12 cellular contexts compared by ENCODE assay signal in the genomic region with DNA sequence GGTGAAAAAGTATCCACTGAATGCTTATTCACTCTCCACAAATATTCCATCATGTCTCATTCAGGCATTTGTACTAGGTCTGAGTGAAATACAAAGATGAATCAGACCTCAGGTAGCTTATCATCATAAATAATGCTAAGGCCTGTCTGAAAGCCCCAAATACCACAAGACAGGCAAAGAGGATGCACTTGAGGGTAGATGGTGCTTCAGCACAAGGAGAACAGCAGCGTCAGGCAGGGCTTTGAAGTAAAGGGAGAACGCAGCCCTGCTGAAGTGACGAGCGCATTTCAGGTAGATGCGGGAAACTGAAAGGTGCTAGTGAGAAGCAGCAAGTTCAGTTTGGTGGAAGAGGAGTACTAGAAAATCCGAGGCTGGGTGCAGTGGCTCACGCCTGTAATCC. TPM values are rescaled to one million over a fixed set of nuclear protein-coding genes. Genes with fewer than 3 reads are reported as not detected.
DNase-seq lines count a peak whose midpoint lies in the region; ATAC-seq, FAIRE-seq and TF ChIP-seq lines count a peak whose summit lies in the region.
"Had no signal": no experiment of that assay in that cellular context is flagged by ENCODE, and none has a peak within 500 bp of the region (broad histone marks: within the 10 kb centered on the region; RNA-seq: fewer than 3 reads in every experiment).

No MANE protein-coding gene starts in this region.

- no peak for TF ChIP-seq CTCF in endothelial cell (IDR thresholded peaks at IDR 0.05; ENCODE audit: unreplicated experiment)

- no peak for TF ChIP-seq POLR2A in GM12892 (IDR thresholded peaks at IDR 0.05; ENCODE audit: low read depth, low read length)

- intact Hi-C loops in activated CD4-positive, alpha-beta memory T cell treated with anti-CD3 and anti-CD28 coated beads for 36 hours (cut with micrococcal nuclease): loop anchor here (1.0 kb wide), 4 partner anchors 9 to 106 kb away; no protein-coding TSS in a partner anchor

- peak overlapping the region; percentile 72 for H3K27ac Mint-ChIP-seq in activated CD4-positive, alpha-beta memory T cell treated with anti-CD3 and anti-CD28 coated beads for 36 hours
- peak overlapping the region; percentile 94 for H3K27ac Mint-ChIP-seq in activated naive CD8-positive, alpha-beta T cell treated with anti-CD3 and anti-CD28 coated beads, Interleukin-2, amount 10 ng/mL, durations not matched to agents 7 days and 5 days
- H3K27ac Mint-ChIP-seq in endothelial cell (ENCODE audit: unreplicated experiment): no peak overlapping the region

- H3K4me1 Mint-ChIP-seq in activated CD4-positive, alpha-beta memory T cell treated with anti-CD3 and anti-CD28 coated beads for 36 hours (ENCODE audit: low read depth): peaks cover 76% of the 10 kb centered on the region
- peaks cover 69% of the 10 kb centered on the region for H3K4me1 Mint-ChIP-seq in activated naive CD8-positive, alpha-beta T cell treated with anti-CD3 and anti-CD28 coated beads, Interleukin-2, amount 10 ng/mL, durations not matched to agents 7 days and 5 days
- H3K4me1 Mint-ChIP-seq in endothelial cell (ENCODE audit: unreplicated experiment): no peaks in the 10 kb centered on the region

- no peaks in the 10 kb centered on the region; the same call in 1 of the 2 replicates for H3K4me1 ChIP-seq in HAP-1

- DNase-seq in GM12892 (ENCODE audit: insufficient read length) (no peak), endothelial cell (ENCODE audit: low spot score) (no peak), GM03348 (ENCODE audit: low spot score) (no peak), HAP-1 (ENCODE audit: low spot score in 2 of 2) (no peak)
- DNase-seq in activated CD4-positive, alpha-beta memory T cell treated with anti-CD3 and anti-CD28 coated beads for 36 hours: peak; percentile 77
- DNase-seq in activated naive CD8-positive, alpha-beta T cell treated with anti-CD3 and anti-CD28 coated beads, Interleukin-2, amount 10 ng/mL, durations not matched to agents 7 days and 5 days: peak; percentile 56
- DNase-seq in stimulated activated CD4-positive, alpha-beta T cell treated with anti-CD3 and anti-CD28 coated beads, Interleukin-1b, Interleukin-23, amount 100 ng/mL, for 24 hours (ENCODE audit: low read depth in 4 of 4, low spot score in 1 of 4): peak in 3 of 4 experiments; percentile 13 to 33 (median 16)
- DNase-seq: NCI-H2107 had no signal

- CTCF ChIA-PET in activated CD4-positive, alpha-beta memory T cell treated with anti-CD3 and anti-CD28 coated beads for 36 hours (lab: Charles Lee): interaction anchor here (1.1 to 5.6 kb wide), 4 partner anchors 37 to 106 kb away, joined by 4 to 46 read pairs (median 5); a partner anchor contains a TSS

- peak; percentile 36 for FAIRE-seq in GM12892 (lab: Jason Lieb, UNC)
- FAIRE-seq: astrocyte, islet of Langerhans had no signal

- H3K27me3 Mint-ChIP-seq in activated CD4-positive, alpha-beta memory T cell treated with anti-CD3 and anti-CD28 coated beads for 36 hours: no peaks in the 10 kb centered on the region
- H3K27me3 Mint-ChIP-seq in activated naive CD8-positive, alpha-beta T cell treated with anti-CD3 and anti-CD28 coated beads, Interleukin-2, amount 10 ng/mL, durations not matched to agents 7 days and 5 days: no peaks in the 10 kb centered on the region
- H3K27me3 Mint-ChIP-seq in endothelial cell (ENCODE audit: unreplicated experiment): no peaks in the 10 kb centered on the region

- no peaks in the 10 kb centered on the region for H3K9me3 ChIP-seq in HAP-1
- H3K9me3 ChIP-seq: esophagus muscularis mucosa had no signal

- no peaks in the 10 kb centered on the region for H3K9me3 Mint-ChIP-seq in activated CD4-positive, alpha-beta memory T cell treated with anti-CD3 and anti-CD28 coated beads for 36 hours
- H3K9me3 Mint-ChIP-seq in activated naive CD8-positive, alpha-beta T cell treated with anti-CD3 and anti-CD28 coated beads, Interleukin-2, amount 10 ng/mL, durations not matched to agents 7 days and 5 days: no peaks in the 10 kb centered on the region
- no peaks in the 10 kb centered on the region for H3K9me3 Mint-ChIP-seq in endothelial cell (ENCODE audit: unreplicated experiment)

- no peak overlapping the region for H3K4me3 ChIP-seq in HAP-1
- H3K4me3 ChIP-seq: esophagus muscularis mucosa had no signal

- POLR2A ChIA-PET in activated CD4-positive, alpha-beta memory T cell treated with anti-CD3 and anti-CD28 coated beads for 36 hours (lab: Charles Lee): interaction anchor here (0.8 to 1.1 kb wide), 5 partner anchors 18 to 39 kb away, joined by 3 to 4 read pairs (median 3); a partner anchor contains a TSS
- POLR2A ChIA-PET in activated naive CD8-positive, alpha-beta T cell treated with anti-CD3 and anti-CD28 coated beads, Interleukin-2, amount 10 ng/mL, durations not matched to agents 7 days and 5 days (lab: Charles Lee): interaction anchor here (1.4 to 3.7 kb wide), 3 partner anchors 10 to 37 kb away, joined by 7 to 41 read pairs (median 7); a partner anchor contains a TSS

- H3K36me3 ChIP-seq in HAP-1 (replicated peaks): no peaks in the 10 kb centered on the region
- H3K36me3 ChIP-seq: esophagus muscularis mucosa had no signal

- H3K4me3 Mint-ChIP-seq in activated CD4-positive, alpha-beta memory T cell treated with anti-CD3 and anti-CD28 coated beads for 36 hours: peak overlapping the region; percentile 43
- H3K4me3 Mint-ChIP-seq in activated naive CD8-positive, alpha-beta T cell treated with anti-CD3 and anti-CD28 coated beads, Interleukin-2, amount 10 ng/mL, durations not matched to agents 7 days and 5 days: peak overlapping the region; percentile 91
- H3K4me3 Mint-ChIP-seq in endothelial cell (ENCODE audit: unreplicated experiment): no peak overlapping the region

- H3K27me3 ChIP-seq in HAP-1 (ENCODE audit: low read depth): no peaks in the 10 kb centered on the region
- H3K27me3 ChIP-seq: esophagus muscularis mucosa had no signal

- in situ Hi-C loops in HAP-1 (cut with MboI; ENCODE audit: low sequenced_read_pairs): no loop called here

- peaks cover 2% of the 10 kb centered on the region for H3K36me3 Mint-ChIP-seq in activated CD4-positive, alpha-beta memory T cell treated with anti-CD3 and anti-CD28 coated beads for 36 hours
- H3K36me3 Mint-ChIP-seq in activated naive CD8-positive, alpha-beta T cell treated with anti-CD3 and anti-CD28 coated beads, Interleukin-2, amount 10 ng/mL, durations not matched to agents 7 days and 5 days: peaks cover 12% of the 10 kb centered on the region
- H3K36me3 Mint-ChIP-seq in endothelial cell (ENCODE audit: low read depth, unreplicated experiment): no peaks in the 10 kb centered on the region

- peak; percentile 84 for ATAC-seq in activated naive CD8-positive, alpha-beta T cell treated with anti-CD3 and anti-CD28 coated beads, Interleukin-2, amount 10 ng/mL, durations not matched to agents 7 days and 5 days (ENCODE audit: low read depth)
- ATAC-seq in HG03039 (IDR thresholded peaks at IDR 0.05; ENCODE audit: unreplicated experiment): no peak

RNA-seq across cellular contexts. Expression of a gene that starts 38.7 kb away (rescaled TPM):
- 13.4 TPM for polyA plus RNA-seq in GM12892 (2012; ENCODE audit: missing spikeins)
- total RNA-seq in activated CD4-positive, alpha-beta memory T cell treated with anti-CD3 and anti-CD28 coated beads for 36 hours: 10 to 100 TPM; 13.2 to 13.8 TPM
- total RNA-seq in activated naive CD8-positive, alpha-beta T cell treated with anti-CD3 and anti-CD28 coated beads, Interleukin-2, amount 10 ng/mL, durations not matched to agents 7 days and 5 days: 10 to 100 TPM; 18.3 to 19.8 TPM
- total RNA-seq in endothelial cell (ENCODE audit: unreplicated experiment): 0.33 TPM

Comparison
In these comparisons a context has a peak if more than half of its experiments do, and no peak if none do; other contexts are left out.
1. DNase-seq: peak in activated CD4-positive, alpha-beta memory T cell treated with anti-CD3 and anti-CD28 coated beads for 36 hours (single experiment), activated naive CD8-positive, alpha-beta T cell treated with anti-CD3 and anti-CD28 coated beads, Interleukin-2, amount 10 ng/mL, durations not matched to agents 7 days and 5 days (single experiment) and stimulated activated CD4-positive, alpha-beta T cell treated with anti-CD3 and anti-CD28 coated beads, Interleukin-1b, Interleukin-23, amount 100 ng/mL, for 24 hours (3 of 4); none in GM12892 (single experiment), endothelial cell (single experiment), GM03348 (single experiment) and HAP-1 (0 of 2).
2. RNA of a gene that starts 38.7 kb away (total RNA-seq): 18.3 to 19.8 TPM in activated naive CD8-positive, alpha-beta T cell treated with anti-CD3 and anti-CD28 coated beads, Interleukin-2, amount 10 ng/mL, durations not matched to agents 7 days and 5 days and 13.2 to 13.8 TPM in activated CD4-positive, alpha-beta memory T cell treated with anti-CD3 and anti-CD28 coated beads for 36 hours; 0.33 TPM in endothelial cell (single experiment); every median in the first group is over 10 times any median in the second.